8 cellular contexts compared by ENCODE assay signal in the genomic region with DNA sequence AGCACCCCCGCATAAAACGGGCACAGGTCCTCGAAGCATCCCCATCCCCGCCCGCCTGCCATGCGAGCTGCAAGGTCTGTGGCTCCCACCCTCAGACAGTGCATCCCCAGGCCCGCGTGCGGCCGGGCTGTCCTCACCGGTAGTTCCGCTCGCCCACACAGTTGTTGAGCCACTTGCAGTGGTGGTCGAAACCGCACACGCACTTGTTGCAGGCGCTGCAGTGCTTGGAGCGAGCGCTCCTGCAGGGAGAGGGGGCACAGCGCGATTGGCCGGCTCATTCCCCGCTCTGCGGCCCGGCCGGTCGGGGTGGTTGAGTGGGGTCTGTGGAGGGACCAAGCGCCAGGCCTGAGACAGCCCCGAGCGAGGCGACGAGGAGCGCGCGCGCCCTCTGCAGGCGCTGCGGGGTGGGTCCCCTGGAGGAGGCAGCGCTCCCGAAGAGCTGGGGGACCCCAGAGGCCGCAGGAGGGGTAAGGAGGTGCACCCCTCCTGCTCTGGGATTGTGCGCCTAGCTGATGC. TPM values are rescaled to one million over a fixed set of nuclear protein-coding genes. Genes with fewer than 3 reads are reported as not detected.
DNase-seq lines count a peak whose midpoint lies in the region; ATAC-seq and TF ChIP-seq lines count a peak whose summit lies in the region.

No MANE protein-coding gene starts in this region.

- no peaks in the 10 kb centered on the region for H3K27me3 ChIP-seq in AG04450 (ENCODE audit: control insufficient read depth, insufficient read depth, low read length)

- H3K9me3 ChIP-seq in AG04450 (ENCODE audit: control insufficient read depth, insufficient read depth, low read length), result peaks cover 5% of the 10 kb centered on the region; the same call in 1 of the 2 replicates

- DNase-seq in AG04450 (ENCODE audit: low read depth, low spot score) (no peak), HuH-7 (ENCODE audit: low spot score) (peak; percentile 89), activated T-helper 1 cell treated with Interleukin-2 at 50 U/mL for 16 hours (ENCODE audit: low read depth) (peak; percentile 13), Right ventricle myocardium superior (peak; percentile 76), retina (peak; percentile 94), KG1 (lab: John Stamatoyannopoulos, UW) (no peak)

- peak; percentile 70 for TF ChIP-seq CTCF in AG04450 (IDR thresholded peaks at IDR 0.05; ENCODE audit: low read depth, low read length)

- ATAC-seq in Right ventricle myocardium superior (ENCODE audit: poor library complexity), result peak; percentile 50
- no peak for ATAC-seq in HG03159 (IDR thresholded peaks at IDR 0.05; ENCODE audit: unreplicated experiment)
- no peak for ATAC-seq in GM18867 (IDR thresholded peaks at IDR 0.05; ENCODE audit: unreplicated experiment)

- intact Hi-C loops in Right ventricle myocardium superior (cut with DNase I), result loop anchor here (10.0 kb wide), 1 partner anchor 134 kb away; no protein-coding TSS in a partner anchor

- no peak overlapping the region for H3K27ac ChIP-seq in AG04450 (ENCODE audit: low read depth, low read length)

- CTCF ChIA-PET in AG04450 (lab: Charles Lee), result interaction anchor here (0.5 to 2.7 kb wide), 12 partner anchors 9 to 214 kb away, joined by 3 to 19 read pairs (median 3); partner anchors contain the start of gene ZDHHC1

- POLR2A ChIA-PET in AG04450 (lab: Yijun Ruan, JAX), result no interaction called here

- no peak overlapping the region for H3K4me3 ChIP-seq in AG04450 (ENCODE audit: low read depth, low read length)

RNA-seq across cellular contexts. Expression of gene TPPP3, which starts 6.0 kb away (rescaled TPM):
- polyA plus RNA-seq in AG04450 (2011; rRNA removed), result 1.5 TPM in 2 replicates
- polyA minus RNA-seq in AG04450 (2011; rRNA and poly(A)+ RNA removed), result 0.70 TPM in 1 of 2 replicates, not detected in the other
- 8.9 TPM for total RNA-seq in Right ventricle myocardium superior

RNA-seq across cellular contexts. Expression of gene ZDHHC1, which starts 17.0 kb away (rescaled TPM):
- 1.9 and 2.7 TPM in 2 replicates for polyA plus RNA-seq in AG04450 (2011; rRNA removed)
- polyA minus RNA-seq in AG04450 (2011; rRNA and poly(A)+ RNA removed), result 2.6 and 4.6 TPM in 2 replicates
- 3.4 TPM for total RNA-seq in Right ventricle myocardium superior

RNA-seq across cellular contexts. Expression of gene HSD11B2, which starts 31.6 kb away (rescaled TPM):
- polyA plus RNA-seq in AG04450 (2011; rRNA removed), result 0.07 TPM in 1 of 2 replicates, not detected in the other
- polyA minus RNA-seq in AG04450 (2011; rRNA and poly(A)+ RNA removed), result not detected in 2 replicates
- total RNA-seq in Right ventricle myocardium superior, result 0.89 TPM

Comparison
In these comparisons a context has a peak if more than half of its experiments do, and no peak if none do; other contexts are left out.
1. DNase-seq: peak in HuH-7 (single experiment), activated T-helper 1 cell treated with Interleukin-2 at 50 U/mL for 16 hours (single experiment), Right ventricle myocardium superior (single experiment) and retina (single experiment); none in AG04450 (single experiment) and KG1 (single experiment).